8 cellular contexts compared by ENCODE assay signal in the genomic region with DNA sequence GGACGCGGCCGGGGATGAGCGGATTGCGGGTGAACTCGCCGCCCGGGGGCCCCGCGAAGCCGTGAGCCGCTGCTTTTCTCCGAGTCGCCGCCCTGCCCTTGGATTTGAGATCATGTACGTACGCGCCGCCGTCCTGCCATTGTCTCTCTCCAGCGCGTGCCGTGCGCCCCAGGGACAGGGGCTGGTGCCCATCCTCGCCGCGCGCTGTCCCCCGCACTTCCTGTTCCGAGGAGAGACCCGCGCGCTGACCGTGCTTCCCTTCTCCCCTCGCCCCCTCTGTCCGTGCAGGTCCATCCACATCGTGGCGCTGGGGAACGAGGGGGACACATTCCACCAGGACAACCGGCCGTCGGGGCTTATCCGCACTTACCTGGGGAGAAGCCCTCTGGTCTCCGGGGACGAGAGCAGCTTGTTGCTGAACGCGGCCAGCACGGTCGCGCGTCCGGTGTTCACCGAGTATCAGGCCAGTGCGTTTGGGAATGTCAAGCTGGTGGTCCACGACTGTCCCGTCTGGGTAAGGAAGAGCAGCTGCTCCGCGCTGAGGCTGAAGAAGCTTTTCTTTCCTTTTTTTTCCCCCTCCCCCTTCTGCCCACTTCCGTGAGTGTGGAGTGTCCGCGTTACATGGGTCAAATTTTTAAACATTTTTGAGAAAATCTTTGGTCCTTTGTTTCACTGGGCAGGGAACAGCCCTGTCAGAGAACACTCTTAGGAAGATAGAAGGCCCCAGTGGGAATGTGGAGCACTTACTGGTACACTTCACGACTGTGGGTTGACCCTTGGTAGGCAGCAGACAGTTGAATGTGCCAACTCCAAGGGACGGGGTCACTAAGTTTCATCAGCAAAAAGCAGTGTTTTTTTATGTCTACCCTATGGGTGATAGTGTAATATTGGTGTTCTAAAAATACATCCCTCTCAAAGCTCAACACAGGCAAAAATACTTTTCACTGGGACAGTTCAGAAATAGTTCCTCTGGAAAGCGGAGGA. TPM values are rescaled to one million over a fixed set of nuclear protein-coding genes. Genes with fewer than 3 reads are reported as not detected.
DNase-seq lines count a peak whose midpoint lies in the region; ATAC-seq and TF ChIP-seq lines count a peak whose summit lies in the region.

No MANE protein-coding gene starts in this region.

- POLR2A ChIA-PET in Caco-2 (lab: Charles Lee), result interaction anchor here (1.0 to 2.8 kb wide), 2 partner anchors 58 to 85 kb away, joined by 3 to 41 read pairs; a partner anchor contains a TSS

- peaks cover 46% of the 10 kb centered on the region for H3K4me1 ChIP-seq in Caco-2

- H3K27ac Mint-ChIP-seq in Caco-2 (ENCODE audit: unreplicated experiment), result peak overlapping the region; percentile 94
- H3K27ac Mint-ChIP-seq in T-helper 1 cell treated with Interleukin-12 subunit alpha and Interleukin-12 subunit beta and Interleukin-4 antibody, amounts not matched to agents 30 μg/mL and 1 μg/mL, for 36 hours, result no peak overlapping the region
- peak overlapping the region; percentile 41 for H3K27ac Mint-ChIP-seq in central memory CD8-positive, alpha-beta T cell (ENCODE audit: low read depth)

- peaks cover 21% of the 10 kb centered on the region for H3K36me3 Mint-ChIP-seq in Caco-2 (ENCODE audit: insufficient read depth, unreplicated experiment)
- no peaks in the 10 kb centered on the region for H3K36me3 Mint-ChIP-seq in T-helper 1 cell treated with Interleukin-12 subunit alpha and Interleukin-12 subunit beta and Interleukin-4 antibody, amounts not matched to agents 30 μg/mL and 1 μg/mL, for 36 hours (ENCODE audit: low read depth)
- peaks cover 3% of the 10 kb centered on the region for H3K36me3 Mint-ChIP-seq in central memory CD8-positive, alpha-beta T cell (ENCODE audit: insufficient read depth)

- H3K27me3 Mint-ChIP-seq in Caco-2 (ENCODE audit: insufficient read depth, unreplicated experiment), result no peaks in the 10 kb centered on the region
- H3K27me3 Mint-ChIP-seq in T-helper 1 cell treated with Interleukin-12 subunit alpha and Interleukin-12 subunit beta and Interleukin-4 antibody, amounts not matched to agents 30 μg/mL and 1 μg/mL, for 36 hours (ENCODE audit: low read depth), result peaks cover 74% of the 10 kb centered on the region
- peaks cover 69% of the 10 kb centered on the region for H3K27me3 Mint-ChIP-seq in central memory CD8-positive, alpha-beta T cell

- peak; percentile 62 to 63 for DNase-seq in Caco-2
- peak; percentile 21 for DNase-seq in HPDE6-E6E7 (ENCODE audit: extremely low spot score)
- DNase-seq in central memory CD8-positive, alpha-beta T cell (ENCODE audit: low spot score in 2 of 2), result peak in 1 of 2 donors; percentile 18
- DNase-seq in left kidney (ENCODE audit: low read depth, low spot score), result peak; percentile 85
- peak in 2 of 3 donors; percentile 10 to 35 for DNase-seq in stimulated activated CD4-positive, alpha-beta T cell treated with anti-CD3 and anti-CD28 coated beads, TNF-alpha, amount 100 ng/mL, for 48 hours (ENCODE audit: low read depth in 3 of 3)

- no peaks in the 10 kb centered on the region for H3K36me3 ChIP-seq in Caco-2 (ENCODE audit: control insufficient read depth, insufficient read depth, low read length)

- no peaks in the 10 kb centered on the region for H3K9me3 ChIP-seq in Caco-2

- H3K9me3 Mint-ChIP-seq in Caco-2 (ENCODE audit: unreplicated experiment), result no peaks in the 10 kb centered on the region
- no peaks in the 10 kb centered on the region for H3K9me3 Mint-ChIP-seq in T-helper 1 cell treated with Interleukin-12 subunit alpha and Interleukin-12 subunit beta and Interleukin-4 antibody, amounts not matched to agents 30 μg/mL and 1 μg/mL, for 36 hours
- no peaks in the 10 kb centered on the region for H3K9me3 Mint-ChIP-seq in central memory CD8-positive, alpha-beta T cell

- no TSS peak for BruUV-seq in Caco-2 (replicated peaks; lab: Mats Ljungman, UMichigan)

- peaks cover 36% of the 10 kb centered on the region for H3K4me1 Mint-ChIP-seq in Caco-2 (ENCODE audit: low read depth, unreplicated experiment)
- H3K4me1 Mint-ChIP-seq in T-helper 1 cell treated with Interleukin-12 subunit alpha and Interleukin-12 subunit beta and Interleukin-4 antibody, amounts not matched to agents 30 μg/mL and 1 μg/mL, for 36 hours (ENCODE audit: low read depth), result peaks cover 25% of the 10 kb centered on the region
- H3K4me1 Mint-ChIP-seq in central memory CD8-positive, alpha-beta T cell, result peaks cover 19% of the 10 kb centered on the region

- intact Hi-C loops in Caco-2 (cut with micrococcal nuclease; ENCODE audit: unreplicated experiment), result loop anchor here (1.0 kb wide), 2 partner anchors 27 to 86 kb away; a partner anchor contains a TSS

- CTCF ChIA-PET in Caco-2 (lab: Charles Lee), result interaction anchor here (0.7 to 2.0 kb wide), 5 partner anchors 49 to 85 kb away, joined by 3 to 10 read pairs (median 4); a partner anchor contains a TSS

- peak overlapping the region; percentile 96 for H3K4me3 Mint-ChIP-seq in Caco-2 (ENCODE audit: unreplicated experiment)
- peak overlapping the region; percentile 71 for H3K4me3 Mint-ChIP-seq in T-helper 1 cell treated with Interleukin-12 subunit alpha and Interleukin-12 subunit beta and Interleukin-4 antibody, amounts not matched to agents 30 μg/mL and 1 μg/mL, for 36 hours
- H3K4me3 Mint-ChIP-seq in central memory CD8-positive, alpha-beta T cell, result peak overlapping the region; percentile 81

- H3K4me3 ChIP-seq in Caco-2 (ENCODE audit: low read depth, low read length), result peak overlapping the region; percentile 97

- no peaks in the 10 kb centered on the region for H3K27me3 ChIP-seq in Caco-2 (replicated peaks; ENCODE audit: control insufficient read depth, insufficient read depth, low read length)

- TF ChIP-seq CTCF in Caco-2 (IDR thresholded peaks at IDR 0.05; ENCODE audit: insufficient read depth in 1 of 2, low read depth in 1 of 2, low read length in 1 of 2, severe bottlenecking in 1 of 2, unreplicated experiment in 1 of 2), result no peak

- ATAC-seq in GM19455 (IDR thresholded peaks at IDR 0.05; ENCODE audit: unreplicated experiment), result peak; percentile 41
- peak; percentile 57 for ATAC-seq in central memory CD8-positive, alpha-beta T cell (replicated peaks; ENCODE audit: extremely low read depth, poor library complexity, severe bottlenecking)
- ATAC-seq in HG03025 (IDR thresholded peaks at IDR 0.05; ENCODE audit: low FRiP score, unreplicated experiment), result no peak

RNA-seq across cellular contexts. Expression of a gene that starts 0.7 kb away (rescaled TPM):
- total RNA-seq in Caco-2 (2022), result 85.6 and 88.5 TPM in 2 replicates

RNA-seq across cellular contexts. Expression of a gene that starts 49.1 kb away (rescaled TPM):
- total RNA-seq in Caco-2 (2022), result 0.34 TPM in 1 of 2 replicates, not detected in the other
